In genomic region chr14:73457050-73457934, GRCh38 we compare ENCODE assay signal across 8 cellular contexts. TPM values are rescaled to one million over a fixed set of nuclear protein-coding genes. Genes with fewer than 3 reads are reported as not detected.
A peak's percentile ranks its signal among the peaks of the same experiment; 100 is the strongest.
DNase-seq lines count a peak whose midpoint lies in the region; ATAC-seq lines count a peak whose summit lies in the region.

No MANE protein-coding gene starts in this region.

- H4K91ac ChIP-seq in neuronal stem cell (ENCODE audit: low read depth, low read length, poor library complexity), result no peak overlapping the region

- H3K27ac ChIP-seq in neuronal stem cell (replicated peaks; ENCODE audit: low read length), result peak overlapping the region; percentile 80

- no peak overlapping the region for H2AK5ac ChIP-seq in neuronal stem cell (ENCODE audit: low read depth, low read length)

- peaks cover 2% of the 10 kb centered on the region for H3K79me1 ChIP-seq in neuronal stem cell (ENCODE audit: low read depth, low read length)

- peak overlapping the region; percentile 92 for H3K9ac ChIP-seq in neuronal stem cell (ENCODE audit: low read depth, low read length, poor library complexity)

- ATAC-seq in HG03139 (IDR thresholded peaks at IDR 0.05; ENCODE audit: unreplicated experiment) (no peak), HG03520 (IDR thresholded peaks at IDR 0.05; ENCODE audit: unreplicated experiment) (no peak)

- H3K4me1 ChIP-seq in neuronal stem cell (ENCODE audit: control insufficient read depth in 2 of 2, insufficient read depth in 1 of 2, low read depth in 1 of 2, low read length in 2 of 2), result peaks cover 0 to 4% of the 10 kb centered on the region in 2 donors

- H2BK5ac ChIP-seq in neuronal stem cell (ENCODE audit: low read length), result peak overlapping the region; percentile 56

- H3K18ac ChIP-seq in neuronal stem cell (ENCODE audit: low read length), result peak overlapping the region; percentile 95

- H3K14ac ChIP-seq in neuronal stem cell (ENCODE audit: low read length), result no peak overlapping the region

- no peak overlapping the region for H2BK12ac ChIP-seq in neuronal stem cell (ENCODE audit: low read length)

- no peak overlapping the region for H4K8ac ChIP-seq in neuronal stem cell (ENCODE audit: low read depth, low read length)

- WGBS in neuronal stem cell (ENCODE audit: extremely low coverage in 2 of 2, insufficient read length in 2 of 2, insufficient replicate concordance in 1 of 2), 2 donors, result no CpG with 5 or more reads among the region's 25 CpGs

- H2BK15ac ChIP-seq in neuronal stem cell (ENCODE audit: low read length), result peak overlapping the region; percentile 69

- H2AFZ ChIP-seq in neuronal stem cell (ENCODE audit: low read length), result peak overlapping the region; percentile 95

- peak overlapping the region; percentile 87 for H3K4me2 ChIP-seq in neuronal stem cell (ENCODE audit: insufficient read depth, low read length, poor library complexity, severe bottlenecking)

- peak overlapping the region; percentile 70 for H3K23ac ChIP-seq in neuronal stem cell (ENCODE audit: low read depth, low read length, poor library complexity)

- H3K27me3 ChIP-seq in neuronal stem cell (ENCODE audit: control insufficient read depth in 3 of 3, insufficient read depth in 3 of 3, low read depth in 1 of 3, low read length in 3 of 3), result no peaks in the 10 kb centered on the region

- H3K9me3 ChIP-seq in neuronal stem cell (replicated peaks in 1 of 2; ENCODE audit: control insufficient read depth in 2 of 2, insufficient read depth in 1 of 2, low read depth in 1 of 2, low read length in 2 of 2), result no peaks in the 10 kb centered on the region

- DNase-seq in GM03348 (ENCODE audit: low spot score) (peak; percentile 48), M059J (ENCODE audit: low read depth) (peak; percentile 54), germinal center (ENCODE audit: low spot score) (peak; percentile 15), neuronal stem cell (ENCODE audit: low spot score) (peak; percentile 40), NCI-H2029 (lab: John Stamatoyannopoulos, UW) (no peak)
- DNase-seq in activated T-helper 9 cell treated with anti-CD3 and anti-CD28 coated beads, Interleukin-2, amount 50 U/mL, for 16 hours (ENCODE audit: low read depth), result peak; percentile 11

- peak overlapping the region; percentile 68 for H2BK120ac ChIP-seq in neuronal stem cell (ENCODE audit: low read depth, low read length)

- H3K36me3 ChIP-seq in neuronal stem cell (replicated peaks in 1 of 2; ENCODE audit: control insufficient read depth in 2 of 2, insufficient read depth in 2 of 2, low read length in 2 of 2), result no peaks in the 10 kb centered on the region

- peak overlapping the region; percentile 91 to 97 for H3K4me3 ChIP-seq in neuronal stem cell (ENCODE audit: low read length in 2 of 2)

- H3K4ac ChIP-seq in neuronal stem cell (ENCODE audit: low read length), result no peak overlapping the region

RNA-seq across cellular contexts. Expression of gene NUMB, which starts 1.1 kb away (rescaled TPM):
- total RNA-seq in M059J (2014; rRNA removed; shearing (Covaris generic)), result 15.2 and 21.8 TPM in 2 replicates
- 48.3 TPM for polyA plus RNA-seq in neuronal stem cell (2013, experiment 1 of 2)
- polyA plus RNA-seq in neuronal stem cell (2013, experiment 2 of 2), result 51.9 TPM

RNA-seq across cellular contexts. Expression of gene RIOX1, which starts 33.4 kb away (rescaled TPM):
- total RNA-seq in M059J (2014; rRNA removed; shearing (Covaris generic)), result 7.2 and 14.1 TPM in 2 replicates
- 12.3 TPM for polyA plus RNA-seq in neuronal stem cell (2013, experiment 1 of 2)
- polyA plus RNA-seq in neuronal stem cell (2013, experiment 2 of 2), result 11.9 TPM
